Comparison of ENCODE assay signal across 8 cellular contexts in the genomic region with DNA sequence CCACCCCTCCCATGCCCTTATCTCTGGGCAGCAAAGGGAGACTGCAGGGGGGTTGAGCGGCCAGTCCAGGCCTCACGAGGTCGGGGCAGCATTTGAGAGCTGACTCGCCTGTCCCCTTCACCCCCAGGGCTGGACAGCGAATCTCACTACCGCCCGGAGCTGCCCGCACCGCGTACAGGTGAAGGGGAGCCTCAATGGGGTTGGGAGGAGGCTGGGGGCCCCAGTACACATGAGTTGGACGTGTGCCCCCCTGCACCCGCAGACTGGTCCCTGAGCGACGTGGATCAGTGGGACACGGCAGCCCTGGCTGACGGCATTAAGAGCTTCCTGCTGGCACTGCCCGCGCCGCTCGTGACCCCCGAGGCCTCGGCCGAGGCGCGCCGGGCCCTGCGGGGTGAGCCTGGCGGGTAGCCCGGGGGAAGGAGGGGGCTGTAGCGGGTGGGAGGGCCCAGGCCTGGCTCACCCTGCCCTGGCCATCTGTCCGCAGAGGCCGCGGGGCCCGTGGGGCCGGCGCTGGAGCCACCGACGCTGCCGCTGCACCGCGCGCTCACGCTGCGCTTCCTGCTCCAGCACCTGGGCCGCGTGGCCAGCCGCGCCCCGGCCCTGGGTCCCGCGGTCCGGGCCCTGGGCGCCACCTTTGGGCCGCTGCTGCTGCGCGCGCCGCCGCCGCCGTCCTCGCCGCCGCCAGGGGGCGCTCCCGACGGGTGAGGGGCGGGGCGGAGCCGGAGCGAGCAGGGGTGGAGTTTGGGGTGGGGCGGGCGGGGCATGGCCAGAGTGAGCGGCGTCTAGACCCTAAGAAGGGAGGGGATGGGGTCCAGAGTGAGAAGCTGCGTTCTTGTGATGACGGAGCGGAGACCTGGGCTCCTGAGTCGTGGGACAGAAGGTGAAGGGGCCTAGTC.
DNase-seq lines count a peak whose midpoint lies in the region; ATAC-seq and TF ChIP-seq lines count a peak whose summit lies in the region.

No MANE protein-coding gene starts in this region.

- H3K4me3 ChIP-seq in OCI-LY3 (ENCODE audit: low read length) (peak overlapping the region; percentile 78), fibroblast of pulmonary artery (replicated peaks; ENCODE audit: low read depth, low read length) (peak overlapping the region; percentile 10), neutrophil (ENCODE audit: low read depth in 1 of 2, low read length in 1 of 2) (peak overlapping the region; percentile 23 to 48)

- peak; percentile 45 for ATAC-seq in HG03025 (IDR thresholded peaks at IDR 0.05; ENCODE audit: low FRiP score, unreplicated experiment)

- peak; percentile 38 to 43 for DNase-seq in SHP77 (lab: John Stamatoyannopoulos, UW)
- DNase-seq in SHP77 treated with DMSO at 0.1 percent for 48 hours (lab: John Stamatoyannopoulos, UW), result no peak
- DNase-seq in activated T-helper 1 cell treated with anti-CD3 and anti-CD28 coated beads, Interleukin-2, amount 50 U/mL, for 16 hours (ENCODE audit: low read depth in 1 of 2, low spot score in 1 of 2), result peak; percentile 71 to 77
- peak; percentile 57 for DNase-seq in fibroblast of pulmonary artery (ENCODE audit: low read depth)
- peak; percentile 67 for DNase-seq in superior temporal gyrus (ENCODE audit: extremely low spot score)

- no peaks in the 10 kb centered on the region for H3K79me2 ChIP-seq in OCI-LY3 (ENCODE audit: low read length)

- H3K9me3 ChIP-seq in OCI-LY3 (ENCODE audit: insufficient read depth, low read length), result no peaks in the 10 kb centered on the region
- H3K9me3 ChIP-seq in neutrophil, result no peaks in the 10 kb centered on the region

- H3K27me3 ChIP-seq in OCI-LY3 (ENCODE audit: low read depth, low read length), result no peaks in the 10 kb centered on the region
- no peaks in the 10 kb centered on the region for H3K27me3 ChIP-seq in neutrophil

- peaks cover 25% of the 10 kb centered on the region for H3K36me3 ChIP-seq in OCI-LY3 (replicated peaks; ENCODE audit: low read depth, low read length)
- H3K36me3 ChIP-seq in neutrophil, result no peaks in the 10 kb centered on the region

- H4K20me1 ChIP-seq in OCI-LY3 (ENCODE audit: insufficient read depth, low read length), result no peaks in the 10 kb centered on the region

- H2AFZ ChIP-seq in OCI-LY3 (ENCODE audit: low read depth, low read length), result 0 out of 2 replicates have a peak overlapping the region, but pooled peaks have one; percentile 10

- peak overlapping the region; percentile 82 for H3K9ac ChIP-seq in OCI-LY3 (ENCODE audit: low read length)

- peaks cover 10% of the 10 kb centered on the region for H3K4me1 ChIP-seq in OCI-LY3 (ENCODE audit: low read length)
- H3K4me1 ChIP-seq in neutrophil (ENCODE audit: control insufficient read depth in 1 of 2, insufficient read depth in 1 of 2, low read depth in 1 of 2, low read length in 1 of 2), result peaks cover 10 to 11% of the 10 kb centered on the region in 2 experiments

- TF ChIP-seq CTCF in OCI-LY3 (IDR thresholded peaks at IDR 0.05; ENCODE audit: low read depth, low read length) (peak; percentile 41), fibroblast of pulmonary artery (IDR thresholded peaks at IDR 0.05; ENCODE audit: low read length, missing control alignments) (no peak), neutrophil (IDR thresholded peaks at IDR 0.05) (peak; percentile 83)

- H3K27ac ChIP-seq in OCI-LY3 (ENCODE audit: low read length), result peak overlapping the region; percentile 31
- H3K27ac ChIP-seq in neutrophil, result peak overlapping the region; percentile 43

- H3K4me2 ChIP-seq in OCI-LY3 (ENCODE audit: low read length), result peak overlapping the region; percentile 94

Comparison
In these comparisons a context has a peak if more than half of its experiments do, and no peak if none do; other contexts are left out.
1. H3K4me3 ChIP-seq: peak in every context shown above with its lines; median percentile 78 in OCI-LY3; 36 in neutrophil; 10 in fibroblast of pulmonary artery.